Comparison of ENCODE assay signal across 1 cellular context in the genomic region with DNA sequence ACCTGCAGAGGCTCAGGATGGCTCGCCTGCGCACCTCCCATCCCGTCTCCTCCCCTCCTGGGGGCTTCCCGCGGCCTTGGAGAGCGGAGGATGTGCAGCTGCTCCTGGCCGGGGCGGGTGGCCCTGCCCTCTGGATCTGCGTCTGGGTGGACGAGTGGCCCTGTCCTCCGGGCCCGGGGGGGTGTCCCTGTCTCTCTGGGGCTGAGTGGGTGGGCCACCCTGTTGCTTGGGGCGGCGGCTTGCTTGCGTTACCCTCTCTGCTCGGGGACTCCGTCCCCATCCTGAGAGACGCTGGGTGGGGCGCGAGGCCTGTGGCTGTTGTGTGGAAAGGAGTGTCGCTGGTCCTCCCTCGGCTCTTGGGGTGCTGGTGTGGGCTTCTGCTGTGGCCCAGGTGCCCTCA.
TF ChIP-seq lines count a peak whose summit lies in the region.

No MANE protein-coding gene starts in this region.

TF ChIP-seq in GM23338, 12 proteins besides CTCF, POLR2A, EP300 and RAD21:
- no peak for TF ChIP-seq CREB1 (CRISPR knock-in tag; IDR thresholded peaks at IDR 0.05; ENCODE audit: low read depth)
- TF ChIP-seq JUNB (IDR thresholded peaks at IDR 0.05; ENCODE audit: unreplicated experiment), result no peak
- TF ChIP-seq, protein P1, sequence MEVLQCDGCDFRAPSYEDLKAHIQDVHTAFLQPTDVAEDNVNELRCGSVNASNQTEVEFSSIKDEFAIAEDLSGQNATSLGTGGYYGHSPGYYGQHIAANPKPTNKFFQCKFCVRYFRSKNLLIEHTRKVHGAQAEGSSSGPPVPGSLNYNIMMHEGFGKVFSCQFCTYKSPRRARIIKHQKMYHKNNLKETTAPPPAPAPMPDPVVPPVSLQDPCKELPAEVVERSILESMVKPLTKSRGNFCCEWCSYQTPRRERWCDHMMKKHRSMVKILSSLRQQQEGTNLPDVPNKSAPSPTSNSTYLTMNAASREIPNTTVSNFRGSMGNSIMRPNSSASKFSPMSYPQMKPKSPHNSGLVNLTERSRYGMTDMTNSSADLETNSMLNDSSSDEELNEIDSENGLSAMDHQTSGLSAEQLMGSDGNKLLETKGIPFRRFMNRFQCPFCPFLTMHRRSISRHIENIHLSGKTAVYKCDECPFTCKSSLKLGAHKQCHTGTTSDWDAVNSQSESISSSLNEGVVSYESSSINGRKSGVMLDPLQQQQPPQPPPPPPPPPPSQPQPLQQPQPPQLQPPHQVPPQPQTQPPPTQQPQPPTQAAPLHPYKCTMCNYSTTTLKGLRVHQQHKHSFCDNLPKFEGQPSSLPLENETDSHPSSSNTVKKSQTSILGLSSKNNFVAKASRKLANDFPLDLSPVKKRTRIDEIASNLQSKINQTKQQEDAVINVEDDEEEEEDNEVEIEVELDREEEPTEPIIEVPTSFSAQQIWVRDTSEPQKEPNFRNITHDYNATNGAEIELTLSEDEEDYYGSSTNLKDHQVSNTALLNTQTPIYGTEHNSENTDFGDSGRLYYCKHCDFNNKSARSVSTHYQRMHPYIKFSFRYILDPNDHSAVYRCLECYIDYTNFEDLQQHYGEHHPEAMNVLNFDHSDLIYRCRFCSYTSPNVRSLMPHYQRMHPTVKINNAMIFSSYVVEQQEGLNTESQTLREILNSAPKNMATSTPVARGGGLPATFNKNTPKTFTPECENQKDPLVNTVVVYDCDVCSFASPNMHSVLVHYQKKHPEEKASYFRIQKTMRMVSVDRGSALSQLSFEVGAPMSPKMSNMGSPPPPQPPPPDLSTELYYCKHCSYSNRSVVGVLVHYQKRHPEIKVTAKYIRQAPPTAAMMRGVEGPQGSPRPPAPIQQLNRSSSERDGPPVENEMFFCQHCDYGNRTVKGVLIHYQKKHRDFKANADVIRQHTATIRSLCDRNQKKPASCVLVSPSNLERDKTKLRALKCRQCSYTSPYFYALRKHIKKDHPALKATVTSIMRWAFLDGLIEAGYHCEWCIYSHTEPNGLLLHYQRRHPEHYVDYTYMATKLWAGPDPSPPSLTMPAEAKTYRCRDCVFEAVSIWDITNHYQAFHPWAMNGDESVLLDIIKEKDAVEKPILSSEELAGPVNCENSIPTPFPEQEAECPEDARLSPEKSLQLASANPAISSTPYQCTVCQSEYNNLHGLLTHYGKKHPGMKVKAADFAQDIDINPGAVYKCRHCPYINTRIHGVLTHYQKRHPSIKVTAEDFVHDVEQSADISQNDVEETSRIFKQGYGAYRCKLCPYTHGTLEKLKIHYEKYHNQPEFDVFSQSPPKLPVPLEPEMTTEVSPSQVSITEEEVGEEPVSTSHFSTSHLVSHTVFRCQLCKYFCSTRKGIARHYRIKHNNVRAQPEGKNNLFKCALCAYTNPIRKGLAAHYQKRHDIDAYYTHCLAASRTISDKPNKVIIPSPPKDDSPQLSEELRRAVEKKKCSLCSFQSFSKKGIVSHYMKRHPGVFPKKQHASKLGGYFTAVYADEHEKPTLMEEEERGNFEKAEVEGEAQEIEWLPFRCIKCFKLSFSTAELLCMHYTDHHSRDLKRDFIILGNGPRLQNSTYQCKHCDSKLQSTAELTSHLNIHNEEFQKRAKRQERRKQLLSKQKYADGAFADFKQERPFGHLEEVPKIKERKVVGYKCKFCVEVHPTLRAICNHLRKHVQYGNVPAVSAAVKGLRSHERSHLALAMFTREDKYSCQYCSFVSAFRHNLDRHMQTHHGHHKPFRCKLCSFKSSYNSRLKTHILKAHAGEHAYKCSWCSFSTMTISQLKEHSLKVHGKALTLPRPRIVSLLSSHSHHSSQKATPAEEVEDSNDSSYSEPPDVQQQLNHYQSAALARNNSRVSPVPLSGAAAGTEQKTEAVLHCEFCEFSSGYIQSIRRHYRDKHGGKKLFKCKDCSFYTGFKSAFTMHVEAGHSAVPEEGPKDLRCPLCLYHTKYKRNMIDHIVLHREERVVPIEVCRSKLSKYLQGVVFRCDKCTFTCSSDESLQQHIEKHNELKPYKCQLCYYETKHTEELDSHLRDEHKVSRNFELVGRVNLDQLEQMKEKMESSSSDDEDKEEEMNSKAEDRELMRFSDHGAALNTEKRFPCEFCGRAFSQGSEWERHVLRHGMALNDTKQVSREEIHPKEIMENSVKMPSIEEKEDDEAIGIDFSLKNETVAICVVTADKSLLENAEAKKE (CRISPR knock-in tag; IDR thresholded peaks at IDR 0.05), result no peak
- no peak for TF ChIP-seq POLR2AphosphoS5 (IDR thresholded peaks at IDR 0.05; ENCODE audit: low read depth)
- TF ChIP-seq ZNF331 (CRISPR knock-in tag; IDR thresholded peaks at IDR 0.05; ENCODE audit: low read depth), result no peak
- no peak for TF ChIP-seq STAT1 (IDR thresholded peaks at IDR 0.05; ENCODE audit: unreplicated experiment)
- no peak for TF ChIP-seq ETS1 (IDR thresholded peaks at IDR 0.05)
- no peak for TF ChIP-seq ZNF114 (CRISPR knock-in tag; IDR thresholded peaks at IDR 0.05)
- no peak for TF ChIP-seq NANOG (IDR thresholded peaks at IDR 0.05; ENCODE audit: borderline replicate concordance)
- TF ChIP-seq, protein P2, sequence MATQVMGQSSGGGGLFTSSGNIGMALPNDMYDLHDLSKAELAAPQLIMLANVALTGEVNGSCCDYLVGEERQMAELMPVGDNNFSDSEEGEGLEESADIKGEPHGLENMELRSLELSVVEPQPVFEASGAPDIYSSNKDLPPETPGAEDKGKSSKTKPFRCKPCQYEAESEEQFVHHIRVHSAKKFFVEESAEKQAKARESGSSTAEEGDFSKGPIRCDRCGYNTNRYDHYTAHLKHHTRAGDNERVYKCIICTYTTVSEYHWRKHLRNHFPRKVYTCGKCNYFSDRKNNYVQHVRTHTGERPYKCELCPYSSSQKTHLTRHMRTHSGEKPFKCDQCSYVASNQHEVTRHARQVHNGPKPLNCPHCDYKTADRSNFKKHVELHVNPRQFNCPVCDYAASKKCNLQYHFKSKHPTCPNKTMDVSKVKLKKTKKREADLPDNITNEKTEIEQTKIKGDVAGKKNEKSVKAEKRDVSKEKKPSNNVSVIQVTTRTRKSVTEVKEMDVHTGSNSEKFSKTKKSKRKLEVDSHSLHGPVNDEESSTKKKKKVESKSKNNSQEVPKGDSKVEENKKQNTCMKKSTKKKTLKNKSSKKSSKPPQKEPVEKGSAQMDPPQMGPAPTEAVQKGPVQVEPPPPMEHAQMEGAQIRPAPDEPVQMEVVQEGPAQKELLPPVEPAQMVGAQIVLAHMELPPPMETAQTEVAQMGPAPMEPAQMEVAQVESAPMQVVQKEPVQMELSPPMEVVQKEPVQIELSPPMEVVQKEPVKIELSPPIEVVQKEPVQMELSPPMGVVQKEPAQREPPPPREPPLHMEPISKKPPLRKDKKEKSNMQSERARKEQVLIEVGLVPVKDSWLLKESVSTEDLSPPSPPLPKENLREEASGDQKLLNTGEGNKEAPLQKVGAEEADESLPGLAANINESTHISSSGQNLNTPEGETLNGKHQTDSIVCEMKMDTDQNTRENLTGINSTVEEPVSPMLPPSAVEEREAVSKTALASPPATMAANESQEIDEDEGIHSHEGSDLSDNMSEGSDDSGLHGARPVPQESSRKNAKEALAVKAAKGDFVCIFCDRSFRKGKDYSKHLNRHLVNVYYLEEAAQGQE (IDR thresholded peaks at IDR 0.05; ENCODE audit: unreplicated experiment), result no peak
- TF ChIP-seq EZH2 (IDR thresholded peaks at IDR 0.05; ENCODE audit: low read depth, unreplicated experiment), result no peak
- TF ChIP-seq EZH2phosphoT487 (IDR thresholded peaks at IDR 0.05; ENCODE audit: unreplicated experiment), result no peak
TF ChIP-seq in GM23338: peak in this region for 0.
